In genomic region chr17:75722542-75723095, GRCh38 we compare ENCODE assay signal across 16 cellular contexts. TPM values are rescaled to one million over a fixed set of nuclear protein-coding genes. Genes with fewer than 3 reads are reported as not detected.
DNase-seq lines count a peak whose midpoint lies in the region; ATAC-seq, FAIRE-seq and TF ChIP-seq lines count a peak whose summit lies in the region.
"Had no signal": no experiment of that assay in that cellular context is flagged by ENCODE, and none has a peak within 500 bp of the region (broad histone marks: within the 10 kb centered on the region; RNA-seq: fewer than 3 reads in every experiment).

No MANE protein-coding gene starts in this region.

- H2BK12ac ChIP-seq in neuronal stem cell (ENCODE audit: low read length): no peak overlapping the region

- H3K9me1 ChIP-seq in endothelial cell of umbilical vein (replicated peaks; ENCODE audit: control insufficient read depth, extremely low read depth, insufficient read depth, low read length): no peaks in the 10 kb centered on the region

- H3K9ac ChIP-seq in endothelial cell of umbilical vein (replicated peaks; ENCODE audit: extremely low read depth, insufficient read depth, low read length) (no peak overlapping the region), neuronal stem cell (ENCODE audit: low read depth, low read length, poor library complexity) (no peak overlapping the region), neural progenitor cell (no peak overlapping the region)

- peaks cover 10% of the 10 kb centered on the region for H3F3A ChIP-seq in neural progenitor cell (ENCODE audit: low read depth)

- H3K27ac Mint-ChIP-seq in neural progenitor cell: no peak overlapping the region
- H3K27ac Mint-ChIP-seq: activated T-cell treated with anti-CD3 and anti-CD28 coated beads, Interleukin-2, amount 50 U/mL, for 72 hours; stimulated activated effector memory CD8-positive, alpha-beta T cell treated with anti-CD3 and anti-CD28 coated beads, Interleukin-12 subunit alpha, Interleukin-12 subunit beta, amount 100 ng/mL, for 72 hours had no signal

- H3K4me1 ChIP-seq in endothelial cell of umbilical vein (ENCODE audit: control insufficient read depth, extremely low read depth, insufficient read depth, low read length) (peaks cover 2% of the 10 kb centered on the region), neuronal stem cell (ENCODE audit: control insufficient read depth in 2 of 2, insufficient read depth in 1 of 2, low read depth in 1 of 2, low read length in 2 of 2) (peaks cover 0 to 4% of the 10 kb centered on the region in 2 donors), upper lobe of right lung (peaks cover 2% of the 10 kb centered on the region), testis (peaks cover 2% of the 10 kb centered on the region), neural progenitor cell (no peaks in the 10 kb centered on the region)

- no peak overlapping the region for H4K8ac ChIP-seq in neuronal stem cell (ENCODE audit: low read depth, low read length)

- no peaks in the 10 kb centered on the region for H4K20me1 ChIP-seq in endothelial cell of umbilical vein (replicated peaks; ENCODE audit: control insufficient read depth, extremely low read depth, insufficient read depth, low read length)
- H4K20me1 ChIP-seq in neural progenitor cell (ENCODE audit: low read depth): no peaks in the 10 kb centered on the region

- no CpG with 5 or more reads among the region's 9 CpGs for WGBS in neuronal stem cell (ENCODE audit: extremely low coverage in 2 of 2, insufficient read length in 2 of 2, insufficient replicate concordance in 1 of 2), 2 donors
- WGBS in testis, 2 donors: 88 to 96% methylated on average over 9 of the region's 9 CpGs

- no peak overlapping the region for H2BK5ac ChIP-seq in neuronal stem cell (ENCODE audit: low read length)

- dilution Hi-C loops in endothelial cell of umbilical vein (cut with MboI; ENCODE audit: extremely low pct_ligation_motif_present, low sequenced_read_pairs): no loop called here

- CTCF ChIA-PET in endothelial cell of umbilical vein (lab: Charles Lee): interaction anchor here (3.4 to 5.2 kb wide), 2 partner anchors 25 to 42 kb away, joined by 18 to 33 read pairs; no protein-coding TSS in a partner anchor

- H3K27me3 Mint-ChIP-seq in neural progenitor cell (ENCODE audit: insufficient read depth, low read depth): peaks cover 33% of the 10 kb centered on the region

- H2BK15ac ChIP-seq in neuronal stem cell (ENCODE audit: low read length): peak overlapping the region; percentile 71

- no peaks in the 10 kb centered on the region for H3K79me1 ChIP-seq in neuronal stem cell (ENCODE audit: low read depth, low read length)

- no peak overlapping the region for H3K4me2 ChIP-seq in endothelial cell of umbilical vein (ENCODE audit: insufficient read depth, low read length)
- no peak overlapping the region for H3K4me2 ChIP-seq in neuronal stem cell (ENCODE audit: insufficient read depth, low read length, poor library complexity, severe bottlenecking)
- no peak overlapping the region for H3K4me2 ChIP-seq in neural progenitor cell

- H3K79me2 ChIP-seq in endothelial cell of umbilical vein (ENCODE audit: control insufficient read depth, insufficient read depth, low read length): no peaks in the 10 kb centered on the region
- H3K79me2 ChIP-seq in neural progenitor cell (ENCODE audit: low read depth): no peaks in the 10 kb centered on the region

- H2AFZ ChIP-seq in endothelial cell of umbilical vein (ENCODE audit: low read depth, low read length) (peak overlapping the region; percentile 1), neuronal stem cell (ENCODE audit: low read length) (no peak overlapping the region), neural progenitor cell (replicated peaks) (no peak overlapping the region)

- no peaks in the 10 kb centered on the region for H3K36me3 ChIP-seq in endothelial cell of umbilical vein (ENCODE audit: control insufficient read depth in 2 of 2, extremely low read depth in 1 of 2, insufficient read depth in 2 of 2, low read length in 2 of 2)
- H3K36me3 ChIP-seq in neuronal stem cell (replicated peaks in 1 of 2; ENCODE audit: control insufficient read depth in 2 of 2, insufficient read depth in 2 of 2, low read length in 2 of 2): no peaks in the 10 kb centered on the region
- no peaks in the 10 kb centered on the region for H3K36me3 ChIP-seq in upper lobe of right lung
- H3K36me3 ChIP-seq in testis (ENCODE audit: low read depth, missing control alignments): no peaks in the 10 kb centered on the region
- no peaks in the 10 kb centered on the region for H3K36me3 ChIP-seq in neural progenitor cell

- BruUV-seq in endothelial cell of umbilical vein (replicated peaks; lab: Mats Ljungman, UMichigan): no TSS peak

- POLR2A ChIA-PET in endothelial cell of umbilical vein (lab: Charles Lee): no interaction called here

- H3K4ac ChIP-seq in neuronal stem cell (ENCODE audit: low read length): no peak overlapping the region

- ATAC-seq in Right ventricle myocardium inferior (no peak), left ventricle myocardium superior (no peak), upper lobe of right lung (no peak)
- ATAC-seq: activated T-cell treated with anti-CD3 and anti-CD28 coated beads, Interleukin-2, amount 50 U/mL, for 72 hours; stimulated activated effector memory CD8-positive, alpha-beta T cell treated with anti-CD3 and anti-CD28 coated beads, Interleukin-12 subunit alpha, Interleukin-12 subunit beta, amount 100 ng/mL, for 72 hours had no signal

- intact Hi-C loops in Right ventricle myocardium inferior (cut with DNase I) (no loop called here), left ventricle myocardium superior (cut with micrococcal nuclease) (no loop called here), endothelial cell of umbilical vein (cut with micrococcal nuclease) (no loop called here), upper lobe of right lung (cut with DNase I) (loop anchor here (10.0 kb wide), 1 partner anchor 48 kb away; no protein-coding TSS in a partner anchor), testis (cut with DNase I; ENCODE audit: low total_unique reads) (no loop called here)

- H3K18ac ChIP-seq in neuronal stem cell (ENCODE audit: low read length): no peak overlapping the region

- H3K27ac ChIP-seq in endothelial cell of umbilical vein (ENCODE audit: insufficient read depth, low read depth, low read length) (no peak overlapping the region), neuronal stem cell (replicated peaks; ENCODE audit: low read length) (no peak overlapping the region), upper lobe of right lung (peak overlapping the region; percentile 85), testis (no peak overlapping the region), neural progenitor cell (no peak overlapping the region)

- H3K9me3 Mint-ChIP-seq in neural progenitor cell: no peaks in the 10 kb centered on the region
- H3K9me3 Mint-ChIP-seq: activated T-cell treated with anti-CD3 and anti-CD28 coated beads, Interleukin-2, amount 50 U/mL, for 72 hours; stimulated activated effector memory CD8-positive, alpha-beta T cell treated with anti-CD3 and anti-CD28 coated beads, Interleukin-12 subunit alpha, Interleukin-12 subunit beta, amount 100 ng/mL, for 72 hours had no signal

- no peak overlapping the region for H3K14ac ChIP-seq in neuronal stem cell (ENCODE audit: low read length)

- H4K91ac ChIP-seq in neuronal stem cell (ENCODE audit: low read depth, low read length, poor library complexity): no peak overlapping the region

- no peak overlapping the region for H2BK120ac ChIP-seq in neuronal stem cell (ENCODE audit: low read depth, low read length)

- peak overlapping the region; percentile 20 for H3K23ac ChIP-seq in neuronal stem cell (ENCODE audit: low read depth, low read length, poor library complexity)

- H3K27me3 ChIP-seq in endothelial cell of umbilical vein (ENCODE audit: control insufficient read depth in 2 of 2, insufficient read depth in 2 of 2, low read length in 2 of 2): peaks cover 6 to 11% of the 10 kb centered on the region in 2 experiments
- peaks cover 8 to 84% (median 34%) of the 10 kb centered on the region in 3 experiments for H3K27me3 ChIP-seq in neuronal stem cell (ENCODE audit: control insufficient read depth in 3 of 3, insufficient read depth in 3 of 3, low read depth in 1 of 3, low read length in 3 of 3)
- H3K27me3 ChIP-seq in upper lobe of right lung: peaks cover 6% of the 10 kb centered on the region
- H3K27me3 ChIP-seq in testis: no peaks in the 10 kb centered on the region
- H3K27me3 ChIP-seq in neural progenitor cell: peaks cover 44% of the 10 kb centered on the region

- TF ChIP-seq POLR2A in endothelial cell of umbilical vein (IDR thresholded peaks at IDR 0.05; ENCODE audit: low read depth, low read length): no peak
- no peak for TF ChIP-seq POLR2A in testis (IDR thresholded peaks at IDR 0.05)

- no peak overlapping the region for H3K4me3 ChIP-seq in endothelial cell of umbilical vein (replicated peaks in 1 of 3; ENCODE audit: insufficient read depth in 1 of 3, low read depth in 1 of 3, low read length in 3 of 3)
- no peak overlapping the region for H3K4me3 ChIP-seq in neuronal stem cell (ENCODE audit: low read length in 2 of 2)
- H3K4me3 ChIP-seq in upper lobe of right lung: peak overlapping the region; percentile 57
- H3K4me3 ChIP-seq in testis: no peak overlapping the region
- H3K4me3 ChIP-seq in neural progenitor cell: no peak overlapping the region

- H3K9me3 ChIP-seq in endothelial cell of umbilical vein (replicated peaks; ENCODE audit: control insufficient read depth, insufficient read depth, low read length) (no peaks in the 10 kb centered on the region), neuronal stem cell (replicated peaks in 1 of 2; ENCODE audit: control insufficient read depth in 2 of 2, insufficient read depth in 1 of 2, low read depth in 1 of 2, low read length in 2 of 2) (peaks cover 0 to 2% of the 10 kb centered on the region in 2 donors), upper lobe of right lung (no peaks in the 10 kb centered on the region), testis (no peaks in the 10 kb centered on the region), neural progenitor cell (ENCODE audit: low read depth) (no peaks in the 10 kb centered on the region)

- no peak overlapping the region for H3K4me3 Mint-ChIP-seq in neural progenitor cell

- H3K4me1 Mint-ChIP-seq in neural progenitor cell: peaks cover 2% of the 10 kb centered on the region

- FAIRE-seq in endothelial cell of umbilical vein (lab: Jason Lieb, UNC): no peak
- FAIRE-seq: A204.1, GM18507 had no signal

- TF ChIP-seq CTCF in endothelial cell of umbilical vein (IDR thresholded peaks at IDR 0.05; ENCODE audit: extremely low read depth in 1 of 2, insufficient read depth in 1 of 2, low read depth in 1 of 2, low read length in 2 of 2) (no peak), upper lobe of right lung (IDR thresholded peaks at IDR 0.05) (no peak), testis (IDR thresholded peaks at IDR 0.05) (no peak), neural progenitor cell (IDR thresholded peaks at IDR 0.05) (no peak)

- H2AK5ac ChIP-seq in neuronal stem cell (ENCODE audit: low read depth, low read length): peak overlapping the region; percentile 19

- H3K36me3 Mint-ChIP-seq in neural progenitor cell: no peaks in the 10 kb centered on the region
- H3K36me3 Mint-ChIP-seq: stimulated activated effector memory CD8-positive, alpha-beta T cell treated with anti-CD3 and anti-CD28 coated beads, Interleukin-12 subunit alpha, Interleukin-12 subunit beta, amount 100 ng/mL, for 72 hours had no signal

- peak; percentile 17 for DNase-seq in Right ventricle myocardium inferior (ENCODE audit: missing footprints)
- no peak for DNase-seq in left ventricle myocardium superior
- DNase-seq in endothelial cell of umbilical vein (ENCODE audit: low read depth, low spot score): no peak
- no peak for DNase-seq in neuronal stem cell (ENCODE audit: low spot score)
- DNase-seq in upper lobe of right lung: no peak
- no peak for DNase-seq in testis
- DNase-seq in neural progenitor cell (ENCODE audit: low spot score): no peak
- no peak for DNase-seq in NCI-H2171 treated with DMSO at 0.1 percent for 48 hours (lab: John Stamatoyannopoulos, UW)
- DNase-seq: activated T-cell treated with anti-CD3 and anti-CD28 coated beads, Interleukin-2, amount 50 U/mL, for 72 hours; aorta; NCI-H1436; NCI-H510A treated with DMSO at 0.1 percent for 48 hours; stimulated activated CD4-positive, alpha-beta T cell treated with anti-CD3 and anti-CD28 coated beads, Interleukin-2, amount 100 ng/mL, for 48 hours had no signal

RNA-seq across cellular contexts. Expression of gene ITGB4, which starts 1.4 kb away (rescaled TPM):
- 7.5 TPM for total RNA-seq in Right ventricle myocardium inferior
- 8.8 TPM for total RNA-seq in left ventricle myocardium superior
- 4.1 and 4.2 TPM in 2 replicates for total RNA-seq in endothelial cell of umbilical vein
- 6.5 and 6.7 TPM in 2 replicates for polyA plus RNA-seq in endothelial cell of umbilical vein
- 1.7 and 3.7 TPM in 2 replicates for polyA plus RNA-seq in endothelial cell of umbilical vein (2011; cell fraction: cytosol; rRNA removed)
- polyA plus RNA-seq in endothelial cell of umbilical vein (2011; cell fraction: nucleus; rRNA removed): 4.0 TPM in 2 replicates
- 1.6 and 9.5 TPM in 2 replicates for polyA plus RNA-seq in endothelial cell of umbilical vein (2012)
- 2.7 and 6.3 TPM in 2 replicates for polyA minus RNA-seq in endothelial cell of umbilical vein
- polyA minus RNA-seq in endothelial cell of umbilical vein (2011; cell fraction: cytosol; rRNA and poly(A)+ RNA removed): 22.3 TPM
- 3.8 and 4.4 TPM in 2 replicates for polyA minus RNA-seq in endothelial cell of umbilical vein (2011; cell fraction: nucleus; rRNA and poly(A)+ RNA removed)
- 1.5 TPM for polyA plus RNA-seq in neuronal stem cell (2013, experiment 1 of 2)
- 2.0 TPM for polyA plus RNA-seq in neuronal stem cell (2013, experiment 2 of 2)
- total RNA-seq in upper lobe of right lung: 82.2 TPM
- total RNA-seq in testis: 10 to 100 TPM in 1 of 2 donors, 1 to 10 TPM in 1; 7.6 to 11.6 TPM
- 16.4 TPM for polyA plus RNA-seq in testis (ENCODE audit: insufficient read depth, low read depth, low replicate concordance)
- 1.1 TPM in 1 of 2 replicates, not detected in the other for total RNA-seq in neural progenitor cell (ENCODE audit: low replicate concordance)

RNA-seq across cellular contexts. Expression of gene GALK1, which starts 42.4 kb away (rescaled TPM):
- total RNA-seq in Right ventricle myocardium inferior (23.8 TPM), left ventricle myocardium superior (20.2 TPM), endothelial cell of umbilical vein (45.8 and 47.0 TPM in 2 replicates), upper lobe of right lung (31.6 TPM), testis (10 to 100 TPM; 31.9 to 50.7 TPM), neural progenitor cell (ENCODE audit: low replicate concordance) (6.5 and 27.3 TPM in 2 replicates)
- polyA plus RNA-seq in endothelial cell of umbilical vein (63.7 and 90.1 TPM in 2 replicates), testis (ENCODE audit: insufficient read depth, low read depth, low replicate concordance) (32.1 TPM)
- polyA plus RNA-seq in endothelial cell of umbilical vein (2011; cell fraction: cytosol; rRNA removed): 28.3 and 34.9 TPM in 2 replicates
- polyA plus RNA-seq in endothelial cell of umbilical vein (2011; cell fraction: nucleus; rRNA removed): 29.7 and 38.8 TPM in 2 replicates
- 30.9 and 56.4 TPM in 2 replicates for polyA plus RNA-seq in endothelial cell of umbilical vein (2012)
- 14.1 and 22.7 TPM in 2 replicates for polyA minus RNA-seq in endothelial cell of umbilical vein
- 30.7 TPM for polyA minus RNA-seq in endothelial cell of umbilical vein (2011; cell fraction: cytosol; rRNA and poly(A)+ RNA removed)
- 6.7 and 12.7 TPM in 2 replicates for polyA minus RNA-seq in endothelial cell of umbilical vein (2011; cell fraction: nucleus; rRNA and poly(A)+ RNA removed)
- polyA plus RNA-seq in neuronal stem cell (2013, experiment 1 of 2): 20.1 TPM
- polyA plus RNA-seq in neuronal stem cell (2013, experiment 2 of 2): 18.5 TPM

RNA-seq across cellular contexts. Expression of gene SAP30BP, which starts 55.5 kb away (rescaled TPM):
- total RNA-seq in Right ventricle myocardium inferior (47.4 TPM), left ventricle myocardium superior (47.8 TPM), endothelial cell of umbilical vein (143 and 151 TPM in 2 replicates), upper lobe of right lung (71.4 TPM), testis (10 to 100 TPM; 86.9 to 95.9 TPM), neural progenitor cell (ENCODE audit: low replicate concordance) (72.9 and 75.8 TPM in 2 replicates)
- polyA plus RNA-seq in endothelial cell of umbilical vein (112 and 116 TPM in 2 replicates), testis (ENCODE audit: insufficient read depth, low read depth, low replicate concordance) (78.4 TPM)
- 112 TPM in 2 replicates for polyA plus RNA-seq in endothelial cell of umbilical vein (2011; cell fraction: cytosol; rRNA removed)
- polyA plus RNA-seq in endothelial cell of umbilical vein (2011; cell fraction: nucleus; rRNA removed): 441 and 460 TPM in 2 replicates
- 103 and 117 TPM in 2 replicates for polyA plus RNA-seq in endothelial cell of umbilical vein (2012)
- polyA minus RNA-seq in endothelial cell of umbilical vein: 66.8 and 68.3 TPM in 2 replicates
- polyA minus RNA-seq in endothelial cell of umbilical vein (2011; cell fraction: cytosol; rRNA and poly(A)+ RNA removed): 25.8 TPM
- 102 and 114 TPM in 2 replicates for polyA minus RNA-seq in endothelial cell of umbilical vein (2011; cell fraction: nucleus; rRNA and poly(A)+ RNA removed)
- 54.0 TPM for polyA plus RNA-seq in neuronal stem cell (2013, experiment 1 of 2)
- 51.1 TPM for polyA plus RNA-seq in neuronal stem cell (2013, experiment 2 of 2)

RNA-seq across cellular contexts. Expression of gene RECQL5, which starts 55.7 kb away (rescaled TPM):
- 15.9 TPM for total RNA-seq in Right ventricle myocardium inferior
- total RNA-seq in left ventricle myocardium superior: 14.3 TPM
- total RNA-seq in endothelial cell of umbilical vein: 30.7 and 30.9 TPM in 2 replicates
- 17.3 and 21.3 TPM in 2 replicates for polyA plus RNA-seq in endothelial cell of umbilical vein
- polyA plus RNA-seq in endothelial cell of umbilical vein (2011; cell fraction: cytosol; rRNA removed): 8.3 and 10.3 TPM in 2 replicates
- 96.3 and 120 TPM in 2 replicates for polyA plus RNA-seq in endothelial cell of umbilical vein (2011; cell fraction: nucleus; rRNA removed)
- polyA plus RNA-seq in endothelial cell of umbilical vein (2012): 22.3 and 31.6 TPM in 2 replicates
- polyA minus RNA-seq in endothelial cell of umbilical vein: 26.2 and 31.6 TPM in 2 replicates
- 15.5 TPM for polyA minus RNA-seq in endothelial cell of umbilical vein (2011; cell fraction: cytosol; rRNA and poly(A)+ RNA removed)
- 44.2 and 44.9 TPM in 2 replicates for polyA minus RNA-seq in endothelial cell of umbilical vein (2011; cell fraction: nucleus; rRNA and poly(A)+ RNA removed)
- polyA plus RNA-seq in neuronal stem cell (2013, experiment 1 of 2): 16.5 TPM
- 16.0 TPM for polyA plus RNA-seq in neuronal stem cell (2013, experiment 2 of 2)
- 43.1 TPM for total RNA-seq in upper lobe of right lung
- total RNA-seq in testis: 10 to 100 TPM; 81.4 to 99.6 TPM
- polyA plus RNA-seq in testis (ENCODE audit: insufficient read depth, low read depth, low replicate concordance): 60.0 TPM
- total RNA-seq in neural progenitor cell (ENCODE audit: low replicate concordance): 22.7 and 27.3 TPM in 2 replicates
